Comparison of ENCODE assay signal across 19 cellular contexts in the genomic region with DNA sequence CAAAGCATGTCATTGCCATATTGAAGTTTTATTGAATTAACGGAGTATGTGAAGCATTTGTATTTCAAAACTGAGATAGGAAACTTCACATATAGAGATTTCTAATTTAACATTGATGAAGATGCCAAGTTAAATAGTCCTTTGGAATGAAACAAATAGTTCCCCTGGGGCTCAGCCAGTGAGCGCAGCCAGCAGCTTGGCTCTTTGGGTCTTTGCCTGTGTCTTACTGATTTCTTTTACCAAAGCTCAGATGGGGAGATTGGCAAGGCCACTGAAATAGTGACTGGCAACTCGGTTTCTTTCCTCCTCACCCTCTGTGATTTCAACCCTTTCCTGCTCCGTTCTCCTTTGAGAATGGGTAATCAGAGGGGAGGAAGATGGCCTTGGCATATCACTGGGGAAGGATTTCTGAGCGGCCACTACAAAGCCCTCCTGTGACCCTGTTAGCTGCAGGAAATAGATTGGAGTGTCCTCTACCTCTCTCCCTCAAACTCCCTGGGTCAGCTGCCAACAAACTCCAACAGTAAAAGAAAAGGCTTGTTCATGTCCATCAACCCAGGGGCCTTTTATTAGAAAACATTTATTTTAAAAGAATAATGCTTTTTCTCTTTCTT. TPM values are rescaled to one million over a fixed set of nuclear protein-coding genes. Genes with fewer than 3 reads are reported as not detected.
DNase-seq lines count a peak whose midpoint lies in the region; ATAC-seq, FAIRE-seq and TF ChIP-seq lines count a peak whose summit lies in the region.
"Had no signal": no experiment of that assay in that cellular context is flagged by ENCODE, and none has a peak within 500 bp of the region (broad histone marks: within the 10 kb centered on the region; RNA-seq: fewer than 3 reads in every experiment).

No MANE protein-coding gene starts in this region.

- H3K9me3 ChIP-seq in gastroesophageal sphincter (no peaks in the 10 kb centered on the region), thoracic aorta (no peaks in the 10 kb centered on the region), kidney (ENCODE audit: control insufficient read depth in 1 of 2, low read length in 2 of 2) (no peaks in the 10 kb centered on the region)
- H3K9me3 ChIP-seq: BE2C, upper lobe of left lung had no signal

- H3K36me3 ChIP-seq in gastroesophageal sphincter (peaks cover 0 to 54% of the 10 kb centered on the region in 2 donors), thoracic aorta (peaks cover 14% of the 10 kb centered on the region), kidney (ENCODE audit: control insufficient read depth in 1 of 2, insufficient read depth in 2 of 2, low read length in 2 of 2) (peaks cover 0 to 2% of the 10 kb centered on the region in 2 donors)
- H3K36me3 ChIP-seq: BE2C had no signal

- peak overlapping the region; percentile 28 to 85 (median 75) for H3K27ac Mint-ChIP-seq in nephron
- H3K27ac Mint-ChIP-seq: activated CD4-positive, alpha-beta T cell treated with anti-CD3 and anti-CD28 coated beads, Interleukin-2, amount 10 ng/mL, durations not matched to agents 24 days and 14 days; activated naive CD4-positive, alpha-beta T cell treated with anti-CD3 and anti-CD28 coated beads for 36 hours; mesothelial cell of epicardium had no signal

- H3K27ac ChIP-seq in gastroesophageal sphincter (peak overlapping the region; percentile 65 to 79 (median 76)), thoracic aorta (peak overlapping the region; percentile 41 to 89), kidney (ENCODE audit: low read depth in 2 of 2, low read length in 2 of 2) (no peak overlapping the region)

- TF ChIP-seq EP300 in gastroesophageal sphincter (IDR thresholded peaks at IDR 0.05): no peak

- no peak overlapping the region for H3K9ac ChIP-seq in kidney (ENCODE audit: low read length in 2 of 2)

- FAIRE-seq in kidney (lab: Jason Lieb, UNC): no peak
- FAIRE-seq: frontal cortex had no signal

- no peaks in the 10 kb centered on the region for H3K27me3 ChIP-seq in gastroesophageal sphincter
- no peaks in the 10 kb centered on the region for H3K27me3 ChIP-seq in thoracic aorta (replicated peaks; ENCODE audit: insufficient read depth)
- H3K27me3 ChIP-seq: BE2C, upper lobe of left lung had no signal

- ATAC-seq in gastroesophageal sphincter (peak; percentile 48), thoracic aorta (ENCODE audit: insufficient number of reproducible peaks, low FRiP score, low read depth) (no peak), GM19395 (IDR thresholded peaks at IDR 0.05; ENCODE audit: unreplicated experiment) (no peak)

- H3K4me3 Mint-ChIP-seq in nephron: no peak overlapping the region
- H3K4me3 Mint-ChIP-seq: activated CD4-positive, alpha-beta T cell treated with anti-CD3 and anti-CD28 coated beads, Interleukin-2, amount 10 ng/mL, durations not matched to agents 24 days and 14 days; activated naive CD4-positive, alpha-beta T cell treated with anti-CD3 and anti-CD28 coated beads for 36 hours; mesothelial cell of epicardium had no signal

- no peak overlapping the region for H3K4me3 ChIP-seq in gastroesophageal sphincter
- peak overlapping the region; percentile 49 for H3K4me3 ChIP-seq in thoracic aorta
- H3K4me3 ChIP-seq in kidney (ENCODE audit: low read length in 2 of 2): no peak overlapping the region
- H3K4me3 ChIP-seq: skin epidermis, upper lobe of left lung had no signal

- 24 to 28% methylated on average over 2 to 5 of the region's 5 CpGs for WGBS in gastroesophageal sphincter (ENCODE audit: low coverage in 1 of 2), 2 donors

- no peak for TF ChIP-seq POLR2A in gastroesophageal sphincter (IDR thresholded peaks at IDR 0.05)

- intact Hi-C loops in kidney (cut with DNase I): no loop called here

- H3K4me1 ChIP-seq in gastroesophageal sphincter: peaks cover 3 to 55% (median 14%) of the 10 kb centered on the region in 3 donors
- H3K4me1 ChIP-seq in thoracic aorta (ENCODE audit: control insufficient read depth in 1 of 2, low read depth in 2 of 2): peaks cover 40 to 46% of the 10 kb centered on the region in 2 donors
- no peaks in the 10 kb centered on the region for H3K4me1 ChIP-seq in kidney (ENCODE audit: control insufficient read depth in 1 of 2, insufficient read depth in 1 of 2, low read depth in 1 of 2, low read length in 2 of 2)

- no peaks in the 10 kb centered on the region for H3K9me3 Mint-ChIP-seq in nephron
- H3K9me3 Mint-ChIP-seq: activated CD4-positive, alpha-beta T cell treated with anti-CD3 and anti-CD28 coated beads, Interleukin-2, amount 10 ng/mL, durations not matched to agents 24 days and 14 days; activated naive CD4-positive, alpha-beta T cell treated with anti-CD3 and anti-CD28 coated beads for 36 hours; mesothelial cell of epicardium had no signal

- H3K4me1 Mint-ChIP-seq in nephron: peaks cover 16% of the 10 kb centered on the region
- H3K4me1 Mint-ChIP-seq: activated CD4-positive, alpha-beta T cell treated with anti-CD3 and anti-CD28 coated beads, Interleukin-2, amount 10 ng/mL, durations not matched to agents 24 days and 14 days; mesothelial cell of epicardium had no signal

- H3K27me3 Mint-ChIP-seq in nephron (ENCODE audit: low read depth): no peaks in the 10 kb centered on the region

- H3K36me3 Mint-ChIP-seq in nephron (ENCODE audit: low read depth): peaks cover 67% of the 10 kb centered on the region

- no peak for TF ChIP-seq CTCF in gastroesophageal sphincter (IDR thresholded peaks at IDR 0.05)
- TF ChIP-seq CTCF in nephron (IDR thresholded peaks at IDR 0.05; ENCODE audit: unreplicated experiment in 3 of 3): no peak
- no peak for TF ChIP-seq CTCF in thoracic aorta (IDR thresholded peaks at IDR 0.05)
- no peak for TF ChIP-seq CTCF in kidney (IDR thresholded peaks at IDR 0.05; ENCODE audit: borderline replicate concordance, extremely low read depth, insufficient read depth)

- peak in 40 of 58 donors; percentile 9 to 79 (median 36) for DNase-seq in anterior cingulate cortex (lab: John Stamatoyannopoulos, UW)
- DNase-seq in thoracic aorta (ENCODE audit: low spot score): no peak
- DNase-seq in UCSD-AML1 (lab: John Stamatoyannopoulos, UW; ENCODE audit: unreplicated experiment): no peak
- no peak for DNase-seq in kidney
- DNase-seq in activated naive CD4-positive, alpha-beta T cell (lab: John Stamatoyannopoulos, UW): no peak
- DNase-seq: activated CD4-positive, alpha-beta T cell treated with anti-CD3 and anti-CD28 coated beads, Interleukin-2, amount 10 ng/mL, durations not matched to agents 24 days and 14 days; activated CD8-positive, alpha-beta memory T cell treated with anti-CD3 and anti-CD28 coated beads, Interleukin-2, amount 50 U/mL, for 48 hours; activated naive CD4-positive, alpha-beta T cell treated with anti-CD3 and anti-CD28 coated beads for 36 hours; BE2C; NCI-H146; NCI-H226; upper lobe of left lung had no signal

RNA-seq across cellular contexts. Expression of gene ITGA9, which starts 59.5 kb away (rescaled TPM):
- total RNA-seq in gastroesophageal sphincter (10 to 100 TPM; 60.0 to 95.6 (median 70.6) TPM), thoracic aorta (100 to 1,000 TPM in 1 of 2 donors, 10 to 100 TPM in 1; 76.9 to 105 TPM), kidney (32.9 TPM)
- 2.3 TPM for polyA plus RNA-seq in kidney (ENCODE audit: insufficient read depth, low read depth, low replicate concordance)
- total RNA-seq: LHCN-M2 had no signal

Comparison
In these comparisons a context has a peak if more than half of its experiments do, and no peak if none do; other contexts are left out.
1. DNase-seq: peak in anterior cingulate cortex (40 of 58); none in thoracic aorta (single experiment), UCSD-AML1 (single experiment), kidney (single experiment) and activated naive CD4-positive, alpha-beta T cell (0 of 4).
2. H3K27ac ChIP-seq: peak in gastroesophageal sphincter (4 of 4) and thoracic aorta (2 of 2); none in kidney (0 of 2).